In genomic region chr17:68255731-68256538, GRCh38 we compare ENCODE assay signal across 11 cellular contexts. TPM values are rescaled to one million over a fixed set of nuclear protein-coding genes. Genes with fewer than 3 reads are reported as not detected.
DNase-seq lines count a peak whose midpoint lies in the region; ATAC-seq and TF ChIP-seq lines count a peak whose summit lies in the region.
"Had no signal": no experiment of that assay in that cellular context is flagged by ENCODE, and none has a peak within 500 bp of the region (broad histone marks: within the 10 kb centered on the region; RNA-seq: fewer than 3 reads in every experiment).

No MANE protein-coding gene starts in this region.

- H3K79me2 ChIP-seq in DND-41 (ENCODE audit: insufficient read depth, low read length) = peaks cover 3% of the 10 kb centered on the region

- H3K4me3 ChIP-seq in DND-41 (ENCODE audit: low read depth in 1 of 2, low read length in 2 of 2) (no peak overlapping the region), NB4 (ENCODE audit: low read depth, low read length) (no peak overlapping the region), gastroesophageal sphincter (no peak overlapping the region)
- H3K4me3 ChIP-seq: Peyer's patch had no signal

- H3K27ac Mint-ChIP-seq in activated T-helper 17 cell treated with anti-CD3 and anti-CD28 coated beads, Interleukin-2, amount 50 U/mL, for 72 hours = peak overlapping the region; percentile 49
- peak overlapping the region; percentile 97 to 100 for H3K27ac Mint-ChIP-seq in natural killer cell
- H3K27ac Mint-ChIP-seq: mesothelial cell of epicardium had no signal

- no peaks in the 10 kb centered on the region for H3K27me3 Mint-ChIP-seq in activated T-helper 17 cell treated with anti-CD3 and anti-CD28 coated beads, Interleukin-2, amount 50 U/mL, for 72 hours
- no peaks in the 10 kb centered on the region for H3K27me3 Mint-ChIP-seq in natural killer cell (ENCODE audit: low read depth in 2 of 2)

- H3K4me3 Mint-ChIP-seq in activated T-helper 17 cell treated with anti-CD3 and anti-CD28 coated beads, Interleukin-2, amount 50 U/mL, for 72 hours = peak overlapping the region; percentile 53
- peak overlapping the region; percentile 93 for H3K4me3 Mint-ChIP-seq in natural killer cell
- H3K4me3 Mint-ChIP-seq: mesothelial cell of epicardium had no signal

- no peaks in the 10 kb centered on the region for H3K9me3 Mint-ChIP-seq in activated T-helper 17 cell treated with anti-CD3 and anti-CD28 coated beads, Interleukin-2, amount 50 U/mL, for 72 hours
- H3K9me3 Mint-ChIP-seq in natural killer cell = no peaks in the 10 kb centered on the region
- H3K9me3 Mint-ChIP-seq: mesothelial cell of epicardium had no signal

- peak overlapping the region; percentile 20 for H3K9ac ChIP-seq in DND-41 (ENCODE audit: low read depth, low read length)

- peaks cover 26% of the 10 kb centered on the region for H3K36me3 ChIP-seq in DND-41 (ENCODE audit: insufficient read depth, low read length)
- H3K36me3 ChIP-seq in gastroesophageal sphincter = peaks cover 0 to 64% of the 10 kb centered on the region in 2 donors

- peak overlapping the region; percentile 26 for H3K4me2 ChIP-seq in DND-41 (ENCODE audit: insufficient read depth, low read length)

- TF ChIP-seq POLR2A in NB4 (IDR thresholded peaks at IDR 0.05; ENCODE audit: extremely low read depth, insufficient read length) = no peak
- no peak for TF ChIP-seq POLR2A in gastroesophageal sphincter (IDR thresholded peaks at IDR 0.05)

- no peak overlapping the region for H2AFZ ChIP-seq in DND-41 (ENCODE audit: low read depth, low read length)

- TF ChIP-seq EP300 in gastroesophageal sphincter (IDR thresholded peaks at IDR 0.05) = no peak

- intact Hi-C loops in natural killer cell (cut with micrococcal nuclease) (loop anchor here (1.0 to 5.0 kb wide), 3 partner anchors 9 to 73 kb away; no protein-coding TSS in a partner anchor), left ventricle myocardium superior (cut with micrococcal nuclease) (no loop called here)

- H3K4me1 Mint-ChIP-seq in activated T-helper 17 cell treated with anti-CD3 and anti-CD28 coated beads, Interleukin-2, amount 50 U/mL, for 72 hours = peaks cover 50% of the 10 kb centered on the region
- H3K4me1 Mint-ChIP-seq in natural killer cell = peaks cover 72 to 73% of the 10 kb centered on the region in 2 donors

- peak overlapping the region; percentile 80 for H3K27ac ChIP-seq in DND-41 (ENCODE audit: low read length)
- no peak overlapping the region for H3K27ac ChIP-seq in gastroesophageal sphincter

- 75 to 77% methylated on average over 5 of the region's 5 CpGs for WGBS in gastroesophageal sphincter (ENCODE audit: low coverage in 1 of 2), 2 donors

- DNase-seq in DND-41 = no peak
- peak; percentile 72 for DNase-seq in NB4 (ENCODE audit: low read depth)
- DNase-seq in natural killer cell = no peak
- no peak for DNase-seq in DMS 273 treated with DMSO at 0.1 percent for 48 hours (lab: John Stamatoyannopoulos, UW)
- no peak for DNase-seq in left ventricle myocardium superior
- DNase-seq: NCI-H1930, Peyer's patch had no signal

- no peaks in the 10 kb centered on the region for H4K20me1 ChIP-seq in DND-41 (ENCODE audit: insufficient read depth, low read length)

- H3K4me1 ChIP-seq in DND-41 (ENCODE audit: insufficient read depth, low read length) (peaks cover 92% of the 10 kb centered on the region), gastroesophageal sphincter (peaks cover 0 to 15% (median 0%) of the 10 kb centered on the region in 3 donors)

- no peak for TF ChIP-seq CTCF in DND-41 (IDR thresholded peaks at IDR 0.05; ENCODE audit: borderline replicate concordance, extremely low read depth, low read length, poor library complexity, severe bottlenecking)
- TF ChIP-seq CTCF in NB4 (IDR thresholded peaks at IDR 0.05; ENCODE audit: low read depth, low read length) = no peak
- no peak for TF ChIP-seq CTCF in natural killer cell (IDR thresholded peaks at IDR 0.05)
- no peak for TF ChIP-seq CTCF in gastroesophageal sphincter (IDR thresholded peaks at IDR 0.05)

- ATAC-seq in DND-41 (ENCODE audit: insufficient read depth, low read depth) = peak; percentile 15
- ATAC-seq in activated T-helper 17 cell treated with anti-CD3 and anti-CD28 coated beads, Interleukin-2, amount 50 U/mL, for 72 hours (replicated peaks) = peak; percentile 81
- ATAC-seq in natural killer cell = peak; percentile 20 to 46 (median 30)
- no peak for ATAC-seq in HG02938 (IDR thresholded peaks at IDR 0.05; ENCODE audit: unreplicated experiment)
- no peak for ATAC-seq in gastroesophageal sphincter
- ATAC-seq in left ventricle myocardium superior = no peak

- H3K9me3 ChIP-seq in DND-41 (ENCODE audit: insufficient read depth, low read length, severe bottlenecking) = no peaks in the 10 kb centered on the region
- no peaks in the 10 kb centered on the region for H3K9me3 ChIP-seq in gastroesophageal sphincter
- H3K9me3 ChIP-seq: Peyer's patch had no signal

- no peaks in the 10 kb centered on the region for H3K27me3 ChIP-seq in DND-41 (ENCODE audit: insufficient read depth, low read length, poor library complexity)
- H3K27me3 ChIP-seq in gastroesophageal sphincter = no peaks in the 10 kb centered on the region
- H3K27me3 ChIP-seq: Peyer's patch had no signal

- H3K36me3 Mint-ChIP-seq in activated T-helper 17 cell treated with anti-CD3 and anti-CD28 coated beads, Interleukin-2, amount 50 U/mL, for 72 hours (ENCODE audit: low read depth) = peaks cover 72% of the 10 kb centered on the region
- H3K36me3 Mint-ChIP-seq in natural killer cell = no peaks in the 10 kb centered on the region

RNA-seq across cellular contexts. Expression of gene AMZ2, which starts 8.1 kb away (rescaled TPM):
- total RNA-seq in activated T-helper 17 cell treated with anti-CD3 and anti-CD28 coated beads, Interleukin-2, amount 50 U/mL, for 72 hours = 100 to 1,000 TPM; 100 to 112 TPM
- total RNA-seq in natural killer cell (100 to 1,000 TPM in 2 of 3 donors, 10 to 100 TPM in 1; 87.0 to 131 (median 107) TPM), gastroesophageal sphincter (10 to 100 TPM; 54.9 to 76.5 (median 59.6) TPM), left ventricle myocardium superior (92.1 TPM)

RNA-seq across cellular contexts. Expression of gene SLC16A6, which starts 35.0 kb away (rescaled TPM):
- total RNA-seq in activated T-helper 17 cell treated with anti-CD3 and anti-CD28 coated beads, Interleukin-2, amount 50 U/mL, for 72 hours = 1 to 10 TPM in 1 of 2 donors, under 1 TPM in 1; 0.64 to 5.5 TPM
- 10 to 100 TPM; 16.5 to 20.9 (median 19.4) TPM for total RNA-seq in natural killer cell
- total RNA-seq in gastroesophageal sphincter = under 1 TPM in 3 of 4 donors, not detected in 1; 0.27 to 0.67 (median 0.46) TPM
- not detected for total RNA-seq in left ventricle myocardium superior

RNA-seq across cellular contexts. Expression of gene ARSG, which starts 35.4 kb away (rescaled TPM):
- total RNA-seq in activated T-helper 17 cell treated with anti-CD3 and anti-CD28 coated beads, Interleukin-2, amount 50 U/mL, for 72 hours = 1 to 10 TPM; 4.8 to 6.3 TPM
- total RNA-seq in natural killer cell = 10 to 100 TPM; 34.8 to 52.3 (median 39.3) TPM
- 1 to 10 TPM; 2.2 to 5.5 (median 3.5) TPM for total RNA-seq in gastroesophageal sphincter
- total RNA-seq in left ventricle myocardium superior = 3.3 TPM

Comparison
In these comparisons a context has a peak if more than half of its experiments do, and no peak if none do; other contexts are left out.
1. ATAC-seq: peak in DND-41 (single experiment), activated T-helper 17 cell treated with anti-CD3 and anti-CD28 coated beads, Interleukin-2, amount 50 U/mL, for 72 hours (single experiment) and natural killer cell (3 of 3); none in HG02938 (single experiment), gastroesophageal sphincter (single experiment) and left ventricle myocardium superior (single experiment).